Comparison of ENCODE assay signal across 8 cellular contexts in genomic region chr11:62555464-62556092, GRCh38. TPM values are rescaled to one million over a fixed set of nuclear protein-coding genes. Genes with fewer than 3 reads are reported as not detected.
DNase-seq lines count a peak whose midpoint lies in the region; ATAC-seq and TF ChIP-seq lines count a peak whose summit lies in the region.

No MANE protein-coding gene starts in this region.

- no peaks in the 10 kb centered on the region for H3K27me3 Mint-ChIP-seq in Calu3 (ENCODE audit: unreplicated experiment)
- H3K27me3 Mint-ChIP-seq in activated T-cell treated with anti-CD3 and anti-CD28 coated beads, Interleukin-2, amount 50 U/mL, for 72 hours (ENCODE audit: low read depth), result no peaks in the 10 kb centered on the region

- no peak for TF ChIP-seq POLR2A in NB4 (IDR thresholded peaks at IDR 0.05; ENCODE audit: extremely low read depth, insufficient read length)

- no peak for DNase-seq in Calu3
- DNase-seq in NB4 (ENCODE audit: low read depth), result peak; percentile 94
- peak; percentile 61 to 66 for DNase-seq in activated T-cell treated with anti-CD3 and anti-CD28 coated beads, Interleukin-2, amount 50 U/mL, for 72 hours
- peak; percentile 9 for DNase-seq in glomerular visceral epithelial cell (ENCODE audit: extremely low spot score)
- no peak for DNase-seq in NCI-H69 (lab: John Stamatoyannopoulos, UW)
- no peak for DNase-seq in SHP77 treated with DMSO at 0.1 percent for 48 hours (lab: John Stamatoyannopoulos, UW)

- H3K36me3 Mint-ChIP-seq in Calu3 (ENCODE audit: insufficient read depth, unreplicated experiment), result peaks cover 87% of the 10 kb centered on the region
- H3K36me3 Mint-ChIP-seq in activated T-cell treated with anti-CD3 and anti-CD28 coated beads, Interleukin-2, amount 50 U/mL, for 72 hours (ENCODE audit: insufficient read depth in 2 of 2), result peaks cover 2 to 13% of the 10 kb centered on the region in 2 donors

- H3K27ac Mint-ChIP-seq in Calu3 (ENCODE audit: unreplicated experiment), result peak overlapping the region; percentile 98
- peak overlapping the region; percentile 85 for H3K27ac Mint-ChIP-seq in activated T-cell treated with anti-CD3 and anti-CD28 coated beads, Interleukin-2, amount 50 U/mL, for 72 hours

- H3K4me3 Mint-ChIP-seq in Calu3 (ENCODE audit: low read depth, unreplicated experiment), result peak overlapping the region; percentile 57
- peak overlapping the region; percentile 80 to 93 for H3K4me3 Mint-ChIP-seq in activated T-cell treated with anti-CD3 and anti-CD28 coated beads, Interleukin-2, amount 50 U/mL, for 72 hours

- BruUV-seq in Calu3 (replicated peaks; lab: Mats Ljungman, UMichigan), result no TSS peak

- no peaks in the 10 kb centered on the region for H3K9me3 Mint-ChIP-seq in Calu3 (ENCODE audit: low read depth, unreplicated experiment)
- no peaks in the 10 kb centered on the region for H3K9me3 Mint-ChIP-seq in activated T-cell treated with anti-CD3 and anti-CD28 coated beads, Interleukin-2, amount 50 U/mL, for 72 hours

- peak; percentile 32 for ATAC-seq in GM21529 (IDR thresholded peaks at IDR 0.05; ENCODE audit: unreplicated experiment)
- ATAC-seq in activated T-cell treated with anti-CD3 and anti-CD28 coated beads, Interleukin-2, amount 50 U/mL, for 72 hours (replicated peaks in 1 of 2), result peak; percentile 19 to 31

- TF ChIP-seq CTCF in Calu3 (IDR thresholded peaks at IDR 0.05; ENCODE audit: unreplicated experiment), result no peak
- no peak for TF ChIP-seq CTCF in NB4 (IDR thresholded peaks at IDR 0.05; ENCODE audit: low read depth, low read length)

- intact Hi-C loops in Calu3 (cut with micrococcal nuclease; ENCODE audit: unreplicated experiment), result no loop called here

- CTCF ChIA-PET in Calu3 (lab: Charles Lee), result interaction anchor here (0.5 to 1.8 kb wide), 6 partner anchors 13 to 449 kb away, joined by 3 to 9 read pairs (median 3); no protein-coding TSS in a partner anchor

- peak overlapping the region; percentile 37 to 100 (median 93) for H3K27ac ChIP-seq in skin epidermis

- H3K4me1 Mint-ChIP-seq in Calu3 (ENCODE audit: low read depth, unreplicated experiment), result peaks cover 83% of the 10 kb centered on the region
- H3K4me1 Mint-ChIP-seq in activated T-cell treated with anti-CD3 and anti-CD28 coated beads, Interleukin-2, amount 50 U/mL, for 72 hours (ENCODE audit: low read depth), result peaks cover 99% of the 10 kb centered on the region

- H3K4me3 ChIP-seq in NB4 (ENCODE audit: low read depth, low read length), result peak overlapping the region; percentile 33
- peak overlapping the region in 1 of 7 experiments; percentile 22 for H3K4me3 ChIP-seq in skin epidermis

RNA-seq across cellular contexts. Expression of gene AHNAK, which starts 9.0 kb away (rescaled TPM):
- total RNA-seq in Calu3 (2022), result 246 and 253 TPM in 2 replicates
- 100 to 1,000 TPM in 1 of 2 donors, 10 to 100 TPM in 1; 80.3 to 131 TPM for total RNA-seq in activated T-cell treated with anti-CD3 and anti-CD28 coated beads, Interleukin-2, amount 50 U/mL, for 72 hours

RNA-seq across cellular contexts. Expression of gene EEF1G, which starts 18.1 kb away (rescaled TPM):
- 970 and 1,189 TPM in 2 replicates for total RNA-seq in Calu3 (2022)
- total RNA-seq in activated T-cell treated with anti-CD3 and anti-CD28 coated beads, Interleukin-2, amount 50 U/mL, for 72 hours, result 1,000 to 10,000 TPM; 2,565 to 2,667 TPM

RNA-seq across cellular contexts. Expression of gene TUT1, which starts 35.7 kb away (rescaled TPM):
- total RNA-seq in Calu3 (2022), result 21.9 and 26.3 TPM in 2 replicates
- total RNA-seq in activated T-cell treated with anti-CD3 and anti-CD28 coated beads, Interleukin-2, amount 50 U/mL, for 72 hours, result 10 to 100 TPM; 32.8 to 36.8 TPM

RNA-seq across cellular contexts. Expression of gene MTA2, which starts 46.1 kb away (rescaled TPM):
- 90.4 and 97.2 TPM in 2 replicates for total RNA-seq in Calu3 (2022)
- 100 to 1,000 TPM; 173 to 241 TPM for total RNA-seq in activated T-cell treated with anti-CD3 and anti-CD28 coated beads, Interleukin-2, amount 50 U/mL, for 72 hours

RNA-seq across cellular contexts. Expression of gene EML3, which starts 57.0 kb away (rescaled TPM):
- 43.3 and 51.4 TPM in 2 replicates for total RNA-seq in Calu3 (2022)
- 100 to 1,000 TPM; 132 to 148 TPM for total RNA-seq in activated T-cell treated with anti-CD3 and anti-CD28 coated beads, Interleukin-2, amount 50 U/mL, for 72 hours

Comparison
In these comparisons a context has a peak if more than half of its experiments do, and no peak if none do; other contexts are left out.
1. DNase-seq: peak in NB4 (single experiment), activated T-cell treated with anti-CD3 and anti-CD28 coated beads, Interleukin-2, amount 50 U/mL, for 72 hours (2 of 2) and glomerular visceral epithelial cell (single experiment); none in Calu3 (single experiment), NCI-H69 (single experiment) and SHP77 treated with DMSO at 0.1 percent for 48 hours (single experiment).